Comparison of ENCODE assay signal across 17 cellular contexts in the genomic region with DNA sequence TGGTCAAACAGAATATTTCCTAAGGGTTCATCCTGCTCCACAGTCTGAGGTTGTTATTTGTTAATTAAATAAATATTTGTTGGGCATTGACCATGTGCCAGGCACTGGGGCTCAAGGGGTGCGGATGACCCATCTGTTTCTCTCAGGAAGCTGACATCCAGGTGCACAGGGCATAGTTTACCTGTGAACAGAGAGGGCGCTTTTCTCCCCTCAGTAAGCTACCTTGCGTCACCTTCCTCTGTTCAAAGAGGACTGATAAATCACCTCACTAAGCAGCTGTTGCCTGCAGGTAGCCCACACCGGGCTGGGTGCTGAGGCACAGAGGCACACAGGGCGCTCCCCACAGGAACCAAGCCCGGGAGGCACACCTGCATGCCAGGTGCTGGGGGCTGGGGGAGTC. TPM values are rescaled to one million over a fixed set of nuclear protein-coding genes. Genes with fewer than 3 reads are reported as not detected.
DNase-seq lines count a peak whose midpoint lies in the region; ATAC-seq and TF ChIP-seq lines count a peak whose summit lies in the region.
"Had no signal": no experiment of that assay in that cellular context is flagged by ENCODE, and none has a peak within 500 bp of the region (broad histone marks: within the 10 kb centered on the region; RNA-seq: fewer than 3 reads in every experiment).

No MANE protein-coding gene starts in this region.

- H2BK5ac ChIP-seq in H9 (ENCODE audit: insufficient read length, low read length) = no peak overlapping the region

- no peaks in the 10 kb centered on the region for H4K20me1 ChIP-seq in H9 (ENCODE audit: control insufficient read depth, insufficient read depth, insufficient read length)

- no peak overlapping the region for H2BK12ac ChIP-seq in H9 (ENCODE audit: insufficient read length, low read depth, low read length)

- H3K27me3 ChIP-seq in H9 (ENCODE audit: insufficient read depth, low read length) = no peaks in the 10 kb centered on the region
- no peaks in the 10 kb centered on the region for H3K27me3 ChIP-seq in stomach smooth muscle (ENCODE audit: control insufficient read depth in 1 of 2, insufficient read depth in 2 of 2, low read length in 2 of 2)

- H3K23me2 ChIP-seq in H9 (ENCODE audit: insufficient read length, low read depth, low read length, poor library complexity, severe bottlenecking) = no peaks in the 10 kb centered on the region

- H3K9ac ChIP-seq in H9 (ENCODE audit: extremely low read depth, insufficient read length, low read length) (no peak overlapping the region), stomach smooth muscle (ENCODE audit: low read length in 2 of 2) (peak overlapping the region in 1 of 2 donors; percentile 46)

- H3K27ac Mint-ChIP-seq in H9 (no peak overlapping the region), T-helper 17 cell (peak overlapping the region; percentile 72)
- H3K27ac Mint-ChIP-seq: activated CD8-positive, alpha-beta memory T cell treated with anti-CD3 and anti-CD28 coated beads, Interleukin-2, amount 10 ng/mL, durations not matched to agents 7 days and 5 days; T-cell had no signal

- WGBS in H9 (ENCODE audit: extremely low coverage, insufficient read length, low lambda C conversion rate) = no CpG with 5 or more reads among the region's 6 CpGs

- H2BK15ac ChIP-seq in H9 (ENCODE audit: low read depth, low read length) = no peak overlapping the region

- H3K79me1 ChIP-seq in H9 (ENCODE audit: insufficient read depth, low read depth, low read length, poor library complexity, severe bottlenecking) = no peaks in the 10 kb centered on the region

- H3K36me3 Mint-ChIP-seq in H9 (ENCODE audit: insufficient read depth in 1 of 3, low read depth in 3 of 3) = peaks cover 2 to 4% (median 2%) of the 10 kb centered on the region in 3 experiments; a peak in 3 of 7 replicates
- H3K36me3 Mint-ChIP-seq in T-helper 17 cell (ENCODE audit: low read depth) = no peaks in the 10 kb centered on the region
- H3K36me3 Mint-ChIP-seq: activated CD8-positive, alpha-beta memory T cell treated with anti-CD3 and anti-CD28 coated beads, Interleukin-2, amount 10 ng/mL, durations not matched to agents 7 days and 5 days had no signal

- H3K56ac ChIP-seq in H9 (ENCODE audit: insufficient read length, low read depth, low read length) = no peak overlapping the region

- H3K27me3 Mint-ChIP-seq in H9 (ENCODE audit: low read depth) (no peaks in the 10 kb centered on the region; the same call in 1 of the 2 replicates), T-helper 17 cell (peaks cover 57% of the 10 kb centered on the region)

- H2BK20ac ChIP-seq in H9 (ENCODE audit: low read depth, low read length, poor library complexity, severe bottlenecking) = no peak overlapping the region

- H3K4me1 Mint-ChIP-seq in H9 (peaks cover 19 to 20% of the 10 kb centered on the region in 2 experiments), T-helper 17 cell (peaks cover 2% of the 10 kb centered on the region)

- H2BK120ac ChIP-seq in H9 (ENCODE audit: low read depth, low read length, poor library complexity, severe bottlenecking) = no peak overlapping the region

- H3T11ph ChIP-seq in H9 (ENCODE audit: low read length) = no peak overlapping the region

- no peak overlapping the region for H3K4ac ChIP-seq in H9 (ENCODE audit: low read depth, low read length)

- H4K5ac ChIP-seq in H9 (ENCODE audit: insufficient read length, low read depth, low read length) = no peak overlapping the region

- ATAC-seq in T-helper 17 cell = no peak
- ATAC-seq: activated CD8-positive, alpha-beta memory T cell treated with anti-CD3 and anti-CD28 coated beads, Interleukin-2, amount 10 ng/mL, durations not matched to agents 7 days and 5 days had no signal

- no peak overlapping the region for H3K23ac ChIP-seq in H9 (ENCODE audit: insufficient read length, low read depth, low read length)

- H3K27ac ChIP-seq in H9 (ENCODE audit: insufficient read length, low read depth, low read length) (no peak overlapping the region), stomach smooth muscle (ENCODE audit: low read length) (peak overlapping the region; percentile 89)

- H3K14ac ChIP-seq in H9 (ENCODE audit: insufficient read depth, low read length) = no peak overlapping the region

- H3K4me3 Mint-ChIP-seq in H9 = no peak overlapping the region
- no peak overlapping the region for H3K4me3 Mint-ChIP-seq in T-helper 17 cell
- H3K4me3 Mint-ChIP-seq: activated CD8-positive, alpha-beta memory T cell treated with anti-CD3 and anti-CD28 coated beads, Interleukin-2, amount 10 ng/mL, durations not matched to agents 7 days and 5 days; T-cell had no signal

- no peaks in the 10 kb centered on the region; the same call in 1 of the 2 replicates for H3K4me1 ChIP-seq in H9 (ENCODE audit: insufficient read depth, low read length)
- H3K4me1 ChIP-seq in stomach smooth muscle (ENCODE audit: control insufficient read depth, insufficient read depth, low read length) = peaks cover 45% of the 10 kb centered on the region
- H3K4me1 ChIP-seq: BE2C had no signal

- no peak overlapping the region for H2AK5ac ChIP-seq in H9 (ENCODE audit: insufficient read length, low read length)

- peaks cover 6 to 7% of the 10 kb centered on the region in 2 experiments; a peak in 3 of 5 replicates for H3K9me3 Mint-ChIP-seq in H9

- no peak overlapping the region for H3K4me2 ChIP-seq in H9 (ENCODE audit: insufficient read depth, insufficient read length, low read length)

- H3K36me3 ChIP-seq in stomach smooth muscle (ENCODE audit: control insufficient read depth in 2 of 2, insufficient read depth in 2 of 2, low read length in 2 of 2) = no peaks in the 10 kb centered on the region
- H3K36me3 ChIP-seq: BE2C had no signal

- H3K4me3 ChIP-seq in stomach smooth muscle (ENCODE audit: low read length in 2 of 2) = no peak overlapping the region

- H2AFZ ChIP-seq in H9 (ENCODE audit: low read length) = no peak overlapping the region

- H4K91ac ChIP-seq in H9 (ENCODE audit: insufficient read length, low read depth, low read length) = no peak overlapping the region

- no peak overlapping the region for H3K18ac ChIP-seq in H9 (ENCODE audit: insufficient read length, low read depth, low read length)

- no peaks in the 10 kb centered on the region for H3K9me3 ChIP-seq in H9 (ENCODE audit: control insufficient read depth, low read depth, low read length)
- H3K9me3 ChIP-seq in T-helper 17 cell (ENCODE audit: control insufficient read depth, low read length, poor library complexity, severe bottlenecking) = no peaks in the 10 kb centered on the region
- peaks cover 1 to 2% of the 10 kb centered on the region in 2 donors for H3K9me3 ChIP-seq in stomach smooth muscle (ENCODE audit: control insufficient read depth in 2 of 2, low read length in 2 of 2)
- H3K9me3 ChIP-seq: BE2C had no signal

- no peaks in the 10 kb centered on the region for H3K79me2 ChIP-seq in H9 (ENCODE audit: insufficient read depth, low read length)

- TF ChIP-seq CTCF in H9 (conservative IDR thresholded peaks at IDR 0.05) = peak; percentile 44; the same call in 2 of the 3 replicates

- DNase-seq in H9 = peak; percentile 45
- no peak for DNase-seq in T-helper 17 cell
- DNase-seq in iPS DF 4.7 (ENCODE audit: extremely low read depth, low spot score) = peak; percentile 22
- DNase-seq in activated CD4-positive, alpha-beta T cell treated with anti-CD3 and anti-CD28 coated beads for 48 hours = no peak
- DNase-seq in RKO (ENCODE audit: low spot score) = no peak
- no peak for DNase-seq in ureter (ENCODE audit: low spot score)
- no peak for DNase-seq in NCI-H2171 treated with DMSO at 0.1 percent for 48 hours (lab: John Stamatoyannopoulos, UW)
- DNase-seq: activated CD8-positive, alpha-beta memory T cell treated with anti-CD3 and anti-CD28 coated beads, Interleukin-2, amount 10 ng/mL, durations not matched to agents 7 days and 5 days; activated gamma-delta T cell; BE2C; cortex of kidney; DMS 273 treated with DMSO at 0.1 percent for 48 hours; NCI-H1417 treated with DMSO at 0.1 percent for 48 hours; NCI-H524; stimulated activated CD4-positive, alpha-beta T cell treated with anti-CD3 and anti-CD28 coated beads, Interleukin-15, amount 100 ng/mL, for 24 hours had no signal

- H4K8ac ChIP-seq in H9 (replicated peaks; ENCODE audit: insufficient read length, low read depth, low read length) = no peak overlapping the region

RNA-seq across cellular contexts. Expression of gene SH3RF3, which starts 41.6 kb away (rescaled TPM):
- 0.46 TPM in 2 replicates for total RNA-seq in H9 (2021)
- under 1 TPM; 0.16 to 0.27 TPM for total RNA-seq in T-helper 17 cell
- total RNA-seq in ureter = 8.0 TPM

Comparison
In these comparisons a context has a peak if more than half of its experiments do, and no peak if none do; other contexts are left out.
1. DNase-seq: peak in H9 (single experiment) and iPS DF 4.7 (single experiment); none in T-helper 17 cell (0 of 3), activated CD4-positive, alpha-beta T cell treated with anti-CD3 and anti-CD28 coated beads for 48 hours (single experiment), RKO (single experiment), ureter (single experiment) and NCI-H2171 treated with DMSO at 0.1 percent for 48 hours (single experiment).